In genomic region chr12:7642876-7643309, GRCh38 we compare ENCODE assay signal across 8 cellular contexts. TPM values are rescaled to one million over a fixed set of nuclear protein-coding genes. Genes with fewer than 3 reads are reported as not detected.
DNase-seq lines count a peak whose midpoint lies in the region; ATAC-seq and TF ChIP-seq lines count a peak whose summit lies in the region.

No MANE protein-coding gene starts in this region.

- H3K4me3 Mint-ChIP-seq in activated T-cell treated with anti-CD3 and anti-CD28 coated beads, Interleukin-2, amount 50 U/mL, for 24 hours: no peak overlapping the region
- no peak overlapping the region for H3K4me3 Mint-ChIP-seq in activated T-cell treated with anti-CD3 and anti-CD28 coated beads, Interleukin-2, amount 50 U/mL, for 4 hours

- H3K9me3 Mint-ChIP-seq in activated T-cell treated with anti-CD3 and anti-CD28 coated beads, Interleukin-2, amount 50 U/mL, for 24 hours: no peaks in the 10 kb centered on the region
- no peaks in the 10 kb centered on the region for H3K9me3 Mint-ChIP-seq in activated T-cell treated with anti-CD3 and anti-CD28 coated beads, Interleukin-2, amount 50 U/mL, for 4 hours

- peak; percentile 46 for TF ChIP-seq CTCF in colonic mucosa (IDR thresholded peaks at IDR 0.05)
- TF ChIP-seq CTCF in tibial artery (IDR thresholded peaks at IDR 0.05): no peak

- intact Hi-C loops in colonic mucosa (cut with DNase I): loop anchor here (5.0 kb wide), 1 partner anchor 164 kb away; no protein-coding TSS in a partner anchor
- intact Hi-C loops in tibial artery (cut with DNase I; ENCODE audit: low total_unique reads): no loop called here

- H3K27me3 Mint-ChIP-seq in activated T-cell treated with anti-CD3 and anti-CD28 coated beads, Interleukin-2, amount 50 U/mL, for 24 hours: peaks cover 4% of the 10 kb centered on the region
- H3K27me3 Mint-ChIP-seq in activated T-cell treated with anti-CD3 and anti-CD28 coated beads, Interleukin-2, amount 50 U/mL, for 4 hours (ENCODE audit: low read depth): peaks cover 4% of the 10 kb centered on the region

- no peak for DNase-seq in activated T-cell treated with anti-CD3 and anti-CD28 coated beads, Interleukin-2, amount 50 U/mL, for 24 hours
- no peak for DNase-seq in activated T-cell treated with anti-CD3 and anti-CD28 coated beads, Interleukin-2, amount 50 U/mL, for 4 hours
- DNase-seq in NOMO-1 (lab: John Stamatoyannopoulos, UW; ENCODE audit: unreplicated experiment in 2 of 2) (peak; percentile 10 to 34), colonic mucosa (peak; percentile 39), GM03348 (ENCODE audit: low spot score) (no peak), NCI-H1436 treated with DMSO at 0.1 percent for 48 hours (lab: John Stamatoyannopoulos, UW) (no peak), tibial artery (no peak)
- peak; percentile 34 to 35 for DNase-seq in stimulated activated CD4-positive, alpha-beta T cell treated with anti-CD3 and anti-CD28 coated beads, Interleukin-2, amount 100 ng/mL, for 24 hours

- H3K4me1 ChIP-seq in colonic mucosa: no peaks in the 10 kb centered on the region
- peaks cover 0 to 12% (median 0%) of the 10 kb centered on the region in 4 donors for H3K4me1 ChIP-seq in tibial artery

- H3K27me3 ChIP-seq in colonic mucosa (no peaks in the 10 kb centered on the region), tibial artery (peaks cover 0 to 16% of the 10 kb centered on the region in 2 donors)

- peak overlapping the region; percentile 40 for H3K27ac Mint-ChIP-seq in activated T-cell treated with anti-CD3 and anti-CD28 coated beads, Interleukin-2, amount 50 U/mL, for 24 hours

- no peak overlapping the region for H3K9ac ChIP-seq in colonic mucosa (ENCODE audit: low read depth in 2 of 2, low read length in 2 of 2)

- no peak for ATAC-seq in activated T-cell treated with anti-CD3 and anti-CD28 coated beads, Interleukin-2, amount 50 U/mL, for 4 hours

- H3K9me3 ChIP-seq in colonic mucosa (no peaks in the 10 kb centered on the region), tibial artery (no peaks in the 10 kb centered on the region)

- no peak overlapping the region for H3K4me3 ChIP-seq in colonic mucosa
- H3K4me3 ChIP-seq in tibial artery: no peak overlapping the region

- no peak overlapping the region for H3K27ac ChIP-seq in colonic mucosa
- no peak overlapping the region for H3K27ac ChIP-seq in tibial artery

- no peaks in the 10 kb centered on the region for H3K36me3 Mint-ChIP-seq in activated T-cell treated with anti-CD3 and anti-CD28 coated beads, Interleukin-2, amount 50 U/mL, for 24 hours (ENCODE audit: low read depth)
- H3K36me3 Mint-ChIP-seq in activated T-cell treated with anti-CD3 and anti-CD28 coated beads, Interleukin-2, amount 50 U/mL, for 4 hours (ENCODE audit: insufficient read depth): no peaks in the 10 kb centered on the region

- peaks cover 29% of the 10 kb centered on the region for H3K4me1 Mint-ChIP-seq in activated T-cell treated with anti-CD3 and anti-CD28 coated beads, Interleukin-2, amount 50 U/mL, for 24 hours (ENCODE audit: low read depth)
- H3K4me1 Mint-ChIP-seq in activated T-cell treated with anti-CD3 and anti-CD28 coated beads, Interleukin-2, amount 50 U/mL, for 4 hours (ENCODE audit: low read depth): peaks cover 22% of the 10 kb centered on the region

- H3K36me3 ChIP-seq in colonic mucosa (no peaks in the 10 kb centered on the region), tibial artery (no peaks in the 10 kb centered on the region)

RNA-seq across cellular contexts. Expression of gene APOBEC1, which starts 22.8 kb away (rescaled TPM):
- not detected for total RNA-seq in activated T-cell treated with anti-CD3 and anti-CD28 coated beads, Interleukin-2, amount 50 U/mL, for 4 hours
- 10 to 100 TPM in 1 of 2 donors, 1 to 10 TPM in 1; 3.9 to 14.7 TPM for total RNA-seq in colonic mucosa

RNA-seq across cellular contexts. Expression of gene GDF3, which starts 52.7 kb away (rescaled TPM):
- not detected for total RNA-seq in activated T-cell treated with anti-CD3 and anti-CD28 coated beads, Interleukin-2, amount 50 U/mL, for 4 hours
- total RNA-seq in colonic mucosa: not detected

Comparison
In these comparisons a context has a peak if more than half of its experiments do, and no peak if none do; other contexts are left out.
1. DNase-seq: peak in NOMO-1 (2 of 2), colonic mucosa (single experiment) and stimulated activated CD4-positive, alpha-beta T cell treated with anti-CD3 and anti-CD28 coated beads, Interleukin-2, amount 100 ng/mL, for 24 hours (2 of 2); none in activated T-cell treated with anti-CD3 and anti-CD28 coated beads, Interleukin-2, amount 50 U/mL, for 24 hours (single experiment), activated T-cell treated with anti-CD3 and anti-CD28 coated beads, Interleukin-2, amount 50 U/mL, for 4 hours (single experiment), GM03348 (single experiment), NCI-H1436 treated with DMSO at 0.1 percent for 48 hours (single experiment) and tibial artery (0 of 2).
2. RNA of gene APOBEC1, which starts 22.8 kb away (total RNA-seq): 3.9 to 14.7 TPM in colonic mucosa; not detected in activated T-cell treated with anti-CD3 and anti-CD28 coated beads, Interleukin-2, amount 50 U/mL, for 4 hours; every median in the first group is over 4 times any median in the second.